Comparison of ENCODE assay signal across 24 cellular contexts in the genomic region with DNA sequence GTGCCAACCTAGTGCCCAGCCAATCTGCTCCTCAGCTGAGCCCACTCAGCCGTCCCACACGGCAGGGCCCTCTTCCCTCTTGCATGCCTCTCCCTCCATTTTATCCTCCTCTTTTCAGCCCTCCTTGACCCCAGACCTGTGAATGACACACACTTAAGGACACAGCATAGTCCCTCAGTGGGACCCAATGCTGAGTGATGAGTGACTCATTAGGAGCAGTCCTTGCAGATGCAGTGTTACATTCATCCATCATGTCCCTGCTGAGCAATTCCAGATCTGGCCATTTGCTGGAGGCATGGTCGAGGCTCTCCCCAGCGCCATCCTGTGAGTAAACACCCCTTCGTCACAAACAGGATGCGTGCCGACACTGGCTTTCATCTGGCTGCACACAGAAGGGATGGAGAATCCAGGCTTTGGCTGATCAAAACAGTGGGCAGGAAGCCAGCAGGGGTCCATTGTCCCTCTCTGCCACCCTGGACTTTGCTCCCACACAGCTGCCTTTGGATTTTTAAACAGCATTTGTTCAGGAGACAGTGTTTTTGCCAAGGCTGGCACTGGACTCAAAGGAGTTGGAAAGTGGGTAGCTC.
A peak's percentile ranks its signal among the peaks of the same experiment; 100 is the strongest.
DNase-seq lines count a peak whose midpoint lies in the region; ATAC-seq, FAIRE-seq and TF ChIP-seq lines count a peak whose summit lies in the region.
"Had no signal": no experiment of that assay in that cellular context is flagged by ENCODE, and none has a peak within 500 bp of the region (broad histone marks: within the 10 kb centered on the region; RNA-seq: fewer than 3 reads in every experiment).

No MANE protein-coding gene starts in this region.

- H3K79me1 ChIP-seq in trophoblast cell (ENCODE audit: low read length) = peaks cover 2% of the 10 kb centered on the region

- H2AK5ac ChIP-seq in trophoblast cell (ENCODE audit: low read length) = no peak overlapping the region

- TF ChIP-seq CTCF in fibroblast of lung (conservative IDR thresholded peaks at IDR 0.05 in 1 of 2, IDR thresholded peaks at IDR 0.05 in 1 of 2; ENCODE audit: low read depth in 1 of 2, low read length in 2 of 2) = no peak

- peaks cover 11% of the 10 kb centered on the region; the same call in 1 of the 2 replicates for H3K27me3 ChIP-seq in GM23248 (replicated peaks; ENCODE audit: insufficient read depth)
- no peaks in the 10 kb centered on the region for H3K27me3 ChIP-seq in fibroblast of lung (ENCODE audit: control insufficient read depth, insufficient read depth, low read length)
- no peaks in the 10 kb centered on the region for H3K27me3 ChIP-seq in trophoblast cell (ENCODE audit: insufficient read depth, low read length)
- H3K27me3 ChIP-seq: Peyer's patch, thyroid gland had no signal

- H3K4me1 ChIP-seq in GM23248 (ENCODE audit: insufficient read depth) (no peaks in the 10 kb centered on the region), fibroblast of lung (ENCODE audit: control insufficient read depth, extremely low read depth, insufficient read depth, low read length) (no peaks in the 10 kb centered on the region), trophoblast cell (ENCODE audit: control insufficient read depth in 1 of 2, insufficient read depth in 2 of 2, low read length in 2 of 2) (peaks cover 3 to 12% of the 10 kb centered on the region in 2 experiments)
- H3K4me1 ChIP-seq: Peyer's patch had no signal

- no peaks in the 10 kb centered on the region for H3K36me3 ChIP-seq in GM23248 (ENCODE audit: low read depth)
- no peaks in the 10 kb centered on the region for H3K36me3 ChIP-seq in fibroblast of lung (ENCODE audit: control insufficient read depth, insufficient read depth, low read length)
- no peaks in the 10 kb centered on the region for H3K36me3 ChIP-seq in trophoblast cell (ENCODE audit: control insufficient read depth in 1 of 2, insufficient read depth in 2 of 2, low read length in 2 of 2)
- H3K36me3 ChIP-seq: Peyer's patch, thyroid gland had no signal

- H2BK12ac ChIP-seq in trophoblast cell (ENCODE audit: low read length) = peak overlapping the region; percentile 8

- H4K20me1 ChIP-seq in GM23248 (ENCODE audit: insufficient read depth) = no peaks in the 10 kb centered on the region
- H4K20me1 ChIP-seq in fibroblast of lung (ENCODE audit: control insufficient read depth, extremely low read depth, insufficient read depth, low read length) = no peaks in the 10 kb centered on the region

- H3K4ac ChIP-seq in trophoblast cell (ENCODE audit: low read depth, low read length) = no peak overlapping the region

- no peak for FAIRE-seq in RCC 7860 (lab: Jason Lieb, UNC)
- FAIRE-seq: colon, endothelial cell of umbilical vein, GM12892 had no signal

- H3F3A ChIP-seq in GM23248 (ENCODE audit: insufficient read depth) = no peaks in the 10 kb centered on the region

- no peak overlapping the region for H3K4me2 ChIP-seq in GM23248 (ENCODE audit: unreplicated experiment)
- H3K4me2 ChIP-seq in fibroblast of lung (ENCODE audit: extremely low read depth, insufficient read depth, low read length) = no peak overlapping the region
- no peak overlapping the region for H3K4me2 ChIP-seq in trophoblast cell (ENCODE audit: low read length)

- no peak overlapping the region for H2BK120ac ChIP-seq in trophoblast cell (ENCODE audit: insufficient read depth, low read length, poor library complexity)

- H3K9me3 ChIP-seq in GM23248 (ENCODE audit: low read depth) = no peaks in the 10 kb centered on the region
- H3K9me3 ChIP-seq in fibroblast of lung (ENCODE audit: control insufficient read depth, insufficient read depth, low read depth, low read length) = no peaks in the 10 kb centered on the region
- H3K9me3 ChIP-seq in trophoblast cell (ENCODE audit: insufficient read depth, low read depth, low read length) = no peaks in the 10 kb centered on the region
- H3K9me3 ChIP-seq: Peyer's patch, thyroid gland had no signal

- DNase-seq in GM23248 (peak; percentile 33), RCC 7860 (ENCODE audit: low spot score) (peak; percentile 16), fibroblast of lung (ENCODE audit: low read depth in 2 of 2) (peak; percentile 25 to 58), trophoblast cell (no peak), NCI-H774 (lab: John Stamatoyannopoulos, UW) (no peak), COLO829 (ENCODE audit: low spot score) (no peak), NCI-H524 treated with DMSO at 0.1 percent for 48 hours (lab: John Stamatoyannopoulos, UW) (no peak)
- DNase-seq: activated B cell treated with CpG ODN at 0.5 μM for 24 hours; activated effector memory CD4-positive, alpha-beta T cell treated with Interleukin-2 at 50 U/mL for 16 hours; CD4-positive, CD25-positive, alpha-beta regulatory T cell; EL; Karpas-422; mammary epithelial cell; NCI-H187 treated with DMSO at 0.1 percent for 48 hours; NCI-H82; Peyer's patch; T-cell had no signal

- H3K27ac ChIP-seq in GM23248 (no peak overlapping the region), fibroblast of lung (ENCODE audit: insufficient read depth, low read length) (no peak overlapping the region), trophoblast cell (ENCODE audit: low read depth, low read length) (no peak overlapping the region)
- H3K27ac ChIP-seq: HL-60, Peyer's patch, thyroid gland had no signal

- no peak overlapping the region for H4K8ac ChIP-seq in trophoblast cell (ENCODE audit: low read depth, low read length)

- H4K91ac ChIP-seq in trophoblast cell (ENCODE audit: low read depth, low read length) = no peak overlapping the region

- no peak overlapping the region for H3K18ac ChIP-seq in trophoblast cell (ENCODE audit: low read length)

- no peak overlapping the region for H2BK5ac ChIP-seq in trophoblast cell (ENCODE audit: low read depth, low read length, poor library complexity)

- H4K12ac ChIP-seq in trophoblast cell (ENCODE audit: low read depth, low read length) = no peak overlapping the region

- peak overlapping the region; percentile 40 for H3K14ac ChIP-seq in trophoblast cell (ENCODE audit: low read length)

- no peaks in the 10 kb centered on the region for H3K9me2 ChIP-seq in GM23248 (ENCODE audit: insufficient read depth)

- H3K79me2 ChIP-seq in GM23248 (ENCODE audit: insufficient read depth) (no peaks in the 10 kb centered on the region), fibroblast of lung (ENCODE audit: control insufficient read depth, insufficient read depth, low read length) (no peaks in the 10 kb centered on the region), trophoblast cell (ENCODE audit: control insufficient read depth, insufficient read depth, low read length, poor library complexity) (no peaks in the 10 kb centered on the region)

- H2AFZ ChIP-seq in GM23248 = no peak overlapping the region
- H2AFZ ChIP-seq in fibroblast of lung (ENCODE audit: low read length) = no peak overlapping the region
- H2AFZ ChIP-seq in trophoblast cell (ENCODE audit: insufficient read depth, low read length, poor library complexity) = no peak overlapping the region

- H3K9ac ChIP-seq in GM23248 (no peak overlapping the region), fibroblast of lung (ENCODE audit: insufficient read depth, low read length) (no peak overlapping the region), trophoblast cell (ENCODE audit: low read length) (no peak overlapping the region)

- WGBS in GM23248 (ENCODE audit: low coverage in 1 of 2, low lambda C conversion rate in 2 of 2, missing lambda C conversion rate in 2 of 2), 2 experiments = 41 to 45% methylated on average over 6 of the region's 7 CpGs
- WGBS in trophoblast cell (ENCODE audit: extremely low coverage, insufficient coverage, insufficient read length) = no CpG with 5 or more reads among the region's 7 CpGs

- no peak for ATAC-seq in HG03520 (IDR thresholded peaks at IDR 0.05; ENCODE audit: unreplicated experiment)
- ATAC-seq: sciatic nerve, T-cell had no signal

- in situ Hi-C loops in GM23248 (cut with MboI) = no loop called here

- H3K4me3 ChIP-seq in GM23248 (no peak overlapping the region), fibroblast of lung (replicated peaks in 1 of 4; ENCODE audit: control extremely low read depth in 1 of 4, insufficient read depth in 1 of 4, low read depth in 3 of 4, low read length in 4 of 4) (no peak overlapping the region), trophoblast cell (ENCODE audit: low read depth, low read length) (no peak overlapping the region)
- H3K4me3 ChIP-seq: Peyer's patch, thyroid gland had no signal

- H3K23ac ChIP-seq in trophoblast cell (ENCODE audit: low read length) = no peak overlapping the region

Comparison
In these comparisons a context has a peak if more than half of its experiments do, and no peak if none do; other contexts are left out.
1. DNase-seq: peak in GM23248 (single experiment), RCC 7860 (single experiment) and fibroblast of lung (2 of 2); none in trophoblast cell (0 of 2), NCI-H774 (single experiment), COLO829 (single experiment) and NCI-H524 treated with DMSO at 0.1 percent for 48 hours (single experiment).